Comparison of ENCODE assay signal across 11 cellular contexts in the genomic region with DNA sequence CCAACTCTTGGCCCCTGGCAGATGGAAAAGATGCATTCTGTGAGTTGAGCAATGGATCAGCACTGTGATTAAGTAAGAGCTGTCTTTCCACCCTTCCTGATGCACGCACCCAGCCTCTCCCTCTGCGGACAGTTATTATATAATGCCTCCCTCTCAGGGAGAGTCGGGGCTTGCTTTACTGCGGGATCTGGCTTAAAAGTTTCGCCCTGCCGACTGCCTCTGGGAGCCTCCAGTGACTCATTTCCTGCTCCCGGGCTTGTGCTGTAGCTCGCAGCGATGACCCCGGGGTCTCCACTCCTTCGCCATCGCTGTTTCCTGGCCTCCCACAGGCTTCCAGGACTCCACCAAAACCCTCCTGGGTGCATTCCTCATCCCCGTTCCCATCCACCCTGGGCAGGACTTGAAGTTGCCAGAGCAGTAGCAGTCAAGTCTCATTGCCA.
DNase-seq lines count a peak whose midpoint lies in the region; ATAC-seq and TF ChIP-seq lines count a peak whose summit lies in the region.
"Had no signal": no experiment of that assay in that cellular context is flagged by ENCODE, and none has a peak within 500 bp of the region (broad histone marks: within the 10 kb centered on the region; RNA-seq: fewer than 3 reads in every experiment).

No MANE protein-coding gene starts in this region.

- H3K9me3 ChIP-seq in ovary: no peaks in the 10 kb centered on the region
- H3K9me3 ChIP-seq: upper lobe of left lung had no signal

- WGBS in ovary, 3 donors: 60 to 72% (median 64%) methylated on average over 13 of the region's 13 CpGs

- no peak overlapping the region for H3K4me3 Mint-ChIP-seq in Calu3 (ENCODE audit: low read depth, unreplicated experiment)
- H3K4me3 Mint-ChIP-seq: activated T-helper 1 cell treated with anti-CD3 and anti-CD28 coated beads, Interleukin-12 subunit alpha, Interleukin-12 subunit beta, Interleukin-2, Interleukin-4 antibody, amounts not matched to agents 30 ng/mL and 10 ng/mL and 1 ng/mL, durations not matched to agents 14 hours and 24 hours and 36 hours had no signal

- CTCF ChIA-PET in Calu3 (lab: Charles Lee): no interaction called here

- no peaks in the 10 kb centered on the region for H3K4me1 ChIP-seq in ovary (ENCODE audit: insufficient read depth)
- H3K4me1 ChIP-seq: upper lobe of left lung had no signal

- no peak for ATAC-seq in HG03460 (IDR thresholded peaks at IDR 0.05; ENCODE audit: unreplicated experiment)

- H3K9me3 Mint-ChIP-seq in Calu3 (ENCODE audit: low read depth, unreplicated experiment): no peaks in the 10 kb centered on the region
- H3K9me3 Mint-ChIP-seq: activated T-helper 1 cell treated with anti-CD3 and anti-CD28 coated beads, Interleukin-12 subunit alpha, Interleukin-12 subunit beta, Interleukin-2, Interleukin-4 antibody, amounts not matched to agents 30 ng/mL and 10 ng/mL and 1 ng/mL, durations not matched to agents 14 hours and 24 hours and 36 hours had no signal

- H3K27me3 Mint-ChIP-seq in Calu3 (ENCODE audit: unreplicated experiment): peaks cover 17% of the 10 kb centered on the region

- no peak for TF ChIP-seq EP300 in ovary (IDR thresholded peaks at IDR 0.05)

- TF ChIP-seq POLR2A in ovary (IDR thresholded peaks at IDR 0.05): no peak

- H3K27me3 ChIP-seq in ovary: no peaks in the 10 kb centered on the region
- H3K27me3 ChIP-seq: upper lobe of left lung had no signal

- BruUV-seq in Calu3 (replicated peaks; lab: Mats Ljungman, UMichigan): no TSS peak

- intact Hi-C loops in ovary (cut with DNase I): no loop called here
- intact Hi-C loops in Calu3 (cut with micrococcal nuclease; ENCODE audit: unreplicated experiment): no loop called here

- no peaks in the 10 kb centered on the region for H3K4me1 Mint-ChIP-seq in Calu3 (ENCODE audit: low read depth, unreplicated experiment)

- no peak overlapping the region for H3K27ac Mint-ChIP-seq in Calu3 (ENCODE audit: unreplicated experiment)
- H3K27ac Mint-ChIP-seq: activated T-helper 1 cell treated with anti-CD3 and anti-CD28 coated beads, Interleukin-12 subunit alpha, Interleukin-12 subunit beta, Interleukin-2, Interleukin-4 antibody, amounts not matched to agents 30 ng/mL and 10 ng/mL and 1 ng/mL, durations not matched to agents 14 hours and 24 hours and 36 hours had no signal

- H3K27ac ChIP-seq in ovary: no peak overlapping the region
- H3K27ac ChIP-seq: upper lobe of left lung had no signal

- peak; percentile 55 for DNase-seq in H4 (ENCODE audit: low spot score)
- peak; percentile 41 to 84 for DNase-seq in SW 1271 (lab: John Stamatoyannopoulos, UW)
- peak; percentile 91 to 93 for DNase-seq in foreskin fibroblast
- peak; percentile 39 for DNase-seq in retinal pigment epithelial cell (ENCODE audit: low read depth)
- DNase-seq in ovary: no peak
- DNase-seq in NCI-H2107 (lab: John Stamatoyannopoulos, UW): no peak
- no peak for DNase-seq in Calu3
- DNase-seq: hippocampal formation, upper lobe of left lung had no signal

- TF ChIP-seq CTCF in foreskin fibroblast (IDR thresholded peaks at IDR 0.05; ENCODE audit: low read depth, low read length) (no peak), retinal pigment epithelial cell (conservative IDR thresholded peaks at IDR 0.05; ENCODE audit: low read depth, low read length) (no peak), ovary (IDR thresholded peaks at IDR 0.05) (no peak), Calu3 (IDR thresholded peaks at IDR 0.05; ENCODE audit: unreplicated experiment) (no peak)

- H3K36me3 ChIP-seq in ovary: no peaks in the 10 kb centered on the region
- H3K36me3 ChIP-seq: upper lobe of left lung had no signal

- peak overlapping the region in 1 of 2 donors; percentile 7 for H3K4me3 ChIP-seq in foreskin fibroblast (ENCODE audit: low read depth in 1 of 2, low read length in 2 of 2)
- peak overlapping the region; percentile 6 for H3K4me3 ChIP-seq in retinal pigment epithelial cell (ENCODE audit: low read length)
- no peak overlapping the region for H3K4me3 ChIP-seq in ovary
- H3K4me3 ChIP-seq: upper lobe of left lung had no signal

- no peaks in the 10 kb centered on the region for H3K36me3 Mint-ChIP-seq in Calu3 (ENCODE audit: insufficient read depth, unreplicated experiment)

Comparison
In these comparisons a context has a peak if more than half of its experiments do, and no peak if none do; other contexts are left out.
1. DNase-seq: peak in H4 (single experiment), SW 1271 (2 of 2), foreskin fibroblast (2 of 2) and retinal pigment epithelial cell (single experiment); none in ovary (0 of 5), NCI-H2107 (single experiment) and Calu3 (single experiment).